In genomic region chr6:9126845-9127560, GRCh38 we compare ENCODE assay signal across 15 cellular contexts.
DNase-seq lines count a peak whose midpoint lies in the region; ATAC-seq, FAIRE-seq and TF ChIP-seq lines count a peak whose summit lies in the region.
"Had no signal": no experiment of that assay in that cellular context is flagged by ENCODE, and none has a peak within 500 bp of the region (broad histone marks: within the 10 kb centered on the region; RNA-seq: fewer than 3 reads in every experiment).

No MANE protein-coding gene starts in this region.

- peak overlapping the region; percentile 2 for H2AFZ ChIP-seq in smooth muscle cell (ENCODE audit: low read depth)

- no peaks in the 10 kb centered on the region for H3K79me2 ChIP-seq in smooth muscle cell (ENCODE audit: low read depth)

- no peaks in the 10 kb centered on the region for H3K36me3 ChIP-seq in smooth muscle cell (ENCODE audit: low read depth)
- H3K36me3 ChIP-seq: esophagus squamous epithelium had no signal

- H3K4me3 ChIP-seq in epithelial cell of esophagus (ENCODE audit: low read length) (no peak overlapping the region), smooth muscle cell (no peak overlapping the region)
- H3K4me3 ChIP-seq: esophagus squamous epithelium had no signal

- H3K27ac ChIP-seq in smooth muscle cell (ENCODE audit: low read depth) = peak overlapping the region; percentile 67
- H3K27ac ChIP-seq: esophagus squamous epithelium had no signal

- ATAC-seq in HG02759 (IDR thresholded peaks at IDR 0.05; ENCODE audit: unreplicated experiment) = no peak

- H3K4me2 ChIP-seq in smooth muscle cell = peak overlapping the region; percentile 14

- H3K4me1 ChIP-seq in smooth muscle cell (ENCODE audit: low read depth) = no peaks in the 10 kb centered on the region

- H3K9me3 ChIP-seq in smooth muscle cell (replicated peaks; ENCODE audit: low read depth) = no peaks in the 10 kb centered on the region
- H3K9me3 ChIP-seq: esophagus squamous epithelium had no signal

- DNase-seq in SHP77 treated with DMSO at 0.1 percent for 48 hours (lab: John Stamatoyannopoulos, UW) (peak; percentile 20), SHP77 (lab: John Stamatoyannopoulos, UW) (no peak), RCC 7860 (ENCODE audit: low spot score) (peak; percentile 70), epithelial cell of esophagus (ENCODE audit: low read depth) (peak; percentile 84), smooth muscle cell (lab: John Stamatoyannopoulos, UW; ENCODE audit: unreplicated experiment) (no peak), NCI-H1092 (lab: John Stamatoyannopoulos, UW) (no peak)
- DNase-seq in stimulated activated CD4-positive, alpha-beta T cell treated with anti-CD3 and anti-CD28 coated beads, Interleukin-4, amount 100 ng/mL, for 1 hour = no peak
- DNase-seq: activated CD8-positive, alpha-beta memory T cell treated with anti-CD3 and anti-CD28 coated beads, Interleukin-2, amount 50 U/mL, for 4 hours; central memory CD4-positive, alpha-beta T cell; esophagus squamous epithelium; left cardiac atrium; NCI-H82; T-helper 2 cell had no signal

- TF ChIP-seq CTCF in epithelial cell of esophagus (IDR thresholded peaks at IDR 0.05; ENCODE audit: insufficient read depth, low read depth, low read length, missing control alignments) (no peak), smooth muscle cell (IDR thresholded peaks at IDR 0.05; ENCODE audit: borderline replicate concordance, insufficient read depth, poor library complexity, severe bottlenecking) (no peak)

- H4K20me1 ChIP-seq in smooth muscle cell (ENCODE audit: low read depth) = no peaks in the 10 kb centered on the region

- no peak overlapping the region for H3K9ac ChIP-seq in smooth muscle cell (ENCODE audit: low read depth)

- H3K27me3 ChIP-seq in smooth muscle cell (ENCODE audit: low read depth) = no peaks in the 10 kb centered on the region
- H3K27me3 ChIP-seq: esophagus squamous epithelium had no signal

- peaks cover 12% of the 10 kb centered on the region for H3F3A ChIP-seq in smooth muscle cell (ENCODE audit: low read depth)

- FAIRE-seq in RCC 7860 (lab: Jason Lieb, UNC) = no peak
- FAIRE-seq: H1 had no signal

- 19% methylated on average over 10 of the region's 10 CpGs for WGBS in smooth muscle cell (ENCODE audit: low lambda C conversion rate)

Comparison
In these comparisons a context has a peak if more than half of its experiments do, and no peak if none do; other contexts are left out.
1. DNase-seq: peak in SHP77 treated with DMSO at 0.1 percent for 48 hours (single experiment), RCC 7860 (single experiment) and epithelial cell of esophagus (single experiment); none in SHP77 (0 of 2), smooth muscle cell (single experiment), stimulated activated CD4-positive, alpha-beta T cell treated with anti-CD3 and anti-CD28 coated beads, Interleukin-4, amount 100 ng/mL, for 1 hour (single experiment) and NCI-H1092 (single experiment).